30 cellular contexts compared by ENCODE assay signal in genomic region chr4:77878176-77878575, GRCh38.
"Had no signal": no experiment of that assay in that cellular context is flagged by ENCODE, and none has a peak within 500 bp of the region (broad histone marks: within the 10 kb centered on the region; RNA-seq: fewer than 3 reads in every experiment).

No MANE protein-coding gene starts in this region.

- DNase-seq: activated CD4-positive, alpha-beta T cell treated with anti-CD3 and anti-CD28 coated beads for 36 hours; activated CD4-positive, CD25-positive, alpha-beta regulatory T cell; activated CD8-positive, alpha-beta memory T cell treated with anti-CD3 and anti-CD28 coated beads, Interleukin-2, amount 10 ng/mL, durations not matched to agents 7 days and 5 days; activated CD8-positive, alpha-beta T cell treated with anti-CD3 and anti-CD28 coated beads, Interleukin-2, amount 10 ng/mL, durations not matched to agents 7 days and 5 days; activated naive CD8-positive, alpha-beta T cell treated with anti-CD3 and anti-CD28 coated beads, Interleukin-2, amount 50 U/mL, for 24 hours; activated T-cell treated with anti-CD3 and anti-CD28 coated beads, Interleukin-2, amount 50 U/mL, for 48 hours; central memory CD4-positive, alpha-beta T cell; esophagus squamous epithelium; foreskin melanocyte; immature natural killer cell; left ventricle myocardium inferior; naive B cell; psoas muscle; stimulated activated CD4-positive, alpha-beta T cell treated with anti-CD3 and anti-CD28 coated beads, Interleukin-1b, Interleukin-23, amount 100 ng/mL, for 48 hours; stimulated activated CD4-positive, alpha-beta T cell treated with anti-CD3 and anti-CD28 coated beads, Interleukin-4, amount 100 ng/mL, for 4 hours; stimulated activated CD8-positive, alpha-beta memory T cell treated with anti-CD3 and anti-CD28 coated beads, Interleukin-4, amount 100 ng/mL, for 48 hours; stimulated activated naive CD8-positive, alpha-beta T cell treated with anti-CD3 and anti-CD28 coated beads, Interleukin-15, amount 100 ng/mL, for 72 hours; substantia nigra had no signal

- H3K27ac Mint-ChIP-seq: activated CD4-positive, alpha-beta T cell treated with anti-CD3 and anti-CD28 coated beads for 36 hours; activated CD8-positive, alpha-beta memory T cell treated with anti-CD3 and anti-CD28 coated beads, Interleukin-2, amount 10 ng/mL, durations not matched to agents 7 days and 5 days; activated CD8-positive, alpha-beta T cell treated with anti-CD3 and anti-CD28 coated beads, Interleukin-2, amount 10 ng/mL, durations not matched to agents 7 days and 5 days; activated naive CD4-positive, alpha-beta T cell treated with anti-CD3 and anti-CD28 coated beads, Interleukin-2, amount 50 U/mL, for 24 hours; activated naive CD8-positive, alpha-beta T cell treated with anti-CD3 and anti-CD28 coated beads, Interleukin-2, amount 50 U/mL, for 24 hours; activated T-helper 2 cell treated with anti-CD3 and anti-CD28 coated beads, Interferon-gamma antibody, Interleukin-2, Interleukin-4, amounts not matched to agents 10 μg/mL and 5 μg/mL and 100 μg/mL, durations not matched to agents 14 hours and 24 hours and 36 hours; dendritic cell treated with granulocyte-macrophage colony-stimulating factor and Interleukin-4, amounts not matched to agents 40 ng/mL and 50 ng/mL, for 4 days; immature natural killer cell; stimulated activated memory B cell treated with anti-CD40 and anti-IgM and Interleukin-4, amounts not matched to agents 10 μg/mL and 1 μg/mL and 100 μg/mL, for 72 hours; type B pancreatic cell had no signal

- H3K36me3 ChIP-seq: breast epithelium had no signal

- H3K9me3 ChIP-seq: breast epithelium, esophagus squamous epithelium, left ventricle myocardium inferior, psoas muscle, right atrium auricular region, vagina had no signal

- H3K4me2 ChIP-seq: smooth muscle cell had no signal

- H3K4me1 ChIP-seq: breast epithelium, parathyroid adenoma, psoas muscle, right atrium auricular region had no signal

- H3K4me3 Mint-ChIP-seq: activated CD4-positive, alpha-beta T cell treated with anti-CD3 and anti-CD28 coated beads for 36 hours; activated CD8-positive, alpha-beta memory T cell treated with anti-CD3 and anti-CD28 coated beads, Interleukin-2, amount 10 ng/mL, durations not matched to agents 7 days and 5 days; activated CD8-positive, alpha-beta T cell treated with anti-CD3 and anti-CD28 coated beads, Interleukin-2, amount 10 ng/mL, durations not matched to agents 7 days and 5 days; activated naive CD4-positive, alpha-beta T cell treated with anti-CD3 and anti-CD28 coated beads, Interleukin-2, amount 50 U/mL, for 24 hours; activated naive CD8-positive, alpha-beta T cell treated with anti-CD3 and anti-CD28 coated beads, Interleukin-2, amount 50 U/mL, for 24 hours; dendritic cell treated with granulocyte-macrophage colony-stimulating factor and Interleukin-4, amounts not matched to agents 40 ng/mL and 50 ng/mL, for 4 days; immature natural killer cell; naive B cell; stimulated activated memory B cell treated with anti-CD40 and anti-IgM and Interleukin-4, amounts not matched to agents 10 μg/mL and 1 μg/mL and 100 μg/mL, for 72 hours; stimulated activated naive CD8-positive, alpha-beta T cell treated with anti-CD3 and anti-CD28 coated beads, Interleukin-15, amount 100 ng/mL, for 72 hours; type B pancreatic cell had no signal

- H3K4me3 ChIP-seq: breast epithelium, esophagus squamous epithelium, left ventricle myocardium inferior, lung, psoas muscle, right atrium auricular region, smooth muscle cell, vagina had no signal

- H2AFZ ChIP-seq: parathyroid adenoma had no signal

- H3K27me3 ChIP-seq: breast epithelium, esophagus squamous epithelium, right atrium auricular region, vagina had no signal

- H3K27me3 Mint-ChIP-seq: activated CD4-positive, alpha-beta T cell treated with anti-CD3 and anti-CD28 coated beads for 36 hours; activated CD8-positive, alpha-beta memory T cell treated with anti-CD3 and anti-CD28 coated beads, Interleukin-2, amount 10 ng/mL, durations not matched to agents 7 days and 5 days; activated naive CD4-positive, alpha-beta T cell treated with anti-CD3 and anti-CD28 coated beads, Interleukin-2, amount 50 U/mL, for 24 hours; activated naive CD8-positive, alpha-beta T cell treated with anti-CD3 and anti-CD28 coated beads, Interleukin-2, amount 50 U/mL, for 24 hours; dendritic cell treated with granulocyte-macrophage colony-stimulating factor and Interleukin-4, amounts not matched to agents 40 ng/mL and 50 ng/mL, for 4 days; naive B cell; stimulated activated memory B cell treated with anti-CD40 and anti-IgM and Interleukin-4, amounts not matched to agents 10 μg/mL and 1 μg/mL and 100 μg/mL, for 72 hours; stimulated activated naive CD8-positive, alpha-beta T cell treated with anti-CD3 and anti-CD28 coated beads, Interleukin-15, amount 100 ng/mL, for 72 hours; type B pancreatic cell had no signal

- H3K9ac ChIP-seq: parathyroid adenoma had no signal

- H3K27ac ChIP-seq: breast epithelium, epithelial cell of prostate, esophagus squamous epithelium, left ventricle myocardium inferior, parathyroid adenoma, psoas muscle, right atrium auricular region, vagina had no signal

- H3K9me3 Mint-ChIP-seq: activated naive CD4-positive, alpha-beta T cell treated with anti-CD3 and anti-CD28 coated beads, Interleukin-2, amount 50 U/mL, for 24 hours; activated naive CD8-positive, alpha-beta T cell treated with anti-CD3 and anti-CD28 coated beads, Interleukin-2, amount 50 U/mL, for 24 hours; activated T-helper 2 cell treated with anti-CD3 and anti-CD28 coated beads, Interferon-gamma antibody, Interleukin-2, Interleukin-4, amounts not matched to agents 10 μg/mL and 5 μg/mL and 100 μg/mL, durations not matched to agents 14 hours and 24 hours and 36 hours; dendritic cell treated with granulocyte-macrophage colony-stimulating factor and Interleukin-4, amounts not matched to agents 40 ng/mL and 50 ng/mL, for 4 days; immature natural killer cell; naive B cell; stimulated activated memory B cell treated with anti-CD40 and anti-IgM and Interleukin-4, amounts not matched to agents 10 μg/mL and 1 μg/mL and 100 μg/mL, for 72 hours; stimulated activated naive CD8-positive, alpha-beta T cell treated with anti-CD3 and anti-CD28 coated beads, Interleukin-15, amount 100 ng/mL, for 72 hours; type B pancreatic cell had no signal
